Comparison of ENCODE assay signal across 1 cellular context in genomic region chr12:132279184-132279889, GRCh38.
TF ChIP-seq lines count a peak whose summit lies in the region.

No MANE protein-coding gene starts in this region.

TF ChIP-seq in WTC11, 78 proteins besides CTCF, POLR2A, EP300 and RAD21 (continued from another document):
- TF ChIP-seq, protein P1, sequence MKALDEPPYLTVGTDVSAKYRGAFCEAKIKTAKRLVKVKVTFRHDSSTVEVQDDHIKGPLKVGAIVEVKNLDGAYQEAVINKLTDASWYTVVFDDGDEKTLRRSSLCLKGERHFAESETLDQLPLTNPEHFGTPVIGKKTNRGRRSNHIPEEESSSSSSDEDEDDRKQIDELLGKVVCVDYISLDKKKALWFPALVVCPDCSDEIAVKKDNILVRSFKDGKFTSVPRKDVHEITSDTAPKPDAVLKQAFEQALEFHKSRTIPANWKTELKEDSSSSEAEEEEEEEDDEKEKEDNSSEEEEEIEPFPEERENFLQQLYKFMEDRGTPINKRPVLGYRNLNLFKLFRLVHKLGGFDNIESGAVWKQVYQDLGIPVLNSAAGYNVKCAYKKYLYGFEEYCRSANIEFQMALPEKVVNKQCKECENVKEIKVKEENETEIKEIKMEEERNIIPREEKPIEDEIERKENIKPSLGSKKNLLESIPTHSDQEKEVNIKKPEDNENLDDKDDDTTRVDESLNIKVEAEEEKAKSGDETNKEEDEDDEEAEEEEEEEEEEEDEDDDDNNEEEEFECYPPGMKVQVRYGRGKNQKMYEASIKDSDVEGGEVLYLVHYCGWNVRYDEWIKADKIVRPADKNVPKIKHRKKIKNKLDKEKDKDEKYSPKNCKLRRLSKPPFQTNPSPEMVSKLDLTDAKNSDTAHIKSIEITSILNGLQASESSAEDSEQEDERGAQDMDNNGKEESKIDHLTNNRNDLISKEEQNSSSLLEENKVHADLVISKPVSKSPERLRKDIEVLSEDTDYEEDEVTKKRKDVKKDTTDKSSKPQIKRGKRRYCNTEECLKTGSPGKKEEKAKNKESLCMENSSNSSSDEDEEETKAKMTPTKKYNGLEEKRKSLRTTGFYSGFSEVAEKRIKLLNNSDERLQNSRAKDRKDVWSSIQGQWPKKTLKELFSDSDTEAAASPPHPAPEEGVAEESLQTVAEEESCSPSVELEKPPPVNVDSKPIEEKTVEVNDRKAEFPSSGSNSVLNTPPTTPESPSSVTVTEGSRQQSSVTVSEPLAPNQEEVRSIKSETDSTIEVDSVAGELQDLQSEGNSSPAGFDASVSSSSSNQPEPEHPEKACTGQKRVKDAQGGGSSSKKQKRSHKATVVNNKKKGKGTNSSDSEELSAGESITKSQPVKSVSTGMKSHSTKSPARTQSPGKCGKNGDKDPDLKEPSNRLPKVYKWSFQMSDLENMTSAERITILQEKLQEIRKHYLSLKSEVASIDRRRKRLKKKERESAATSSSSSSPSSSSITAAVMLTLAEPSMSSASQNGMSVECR (CRISPR knock-in tag; IDR thresholded peaks at IDR 0.05; ENCODE audit: borderline replicate concordance), result no peak
- TF ChIP-seq E2F1 (CRISPR knock-in tag; IDR thresholded peaks at IDR 0.05) (no peak), KAT7 (CRISPR knock-in tag; IDR thresholded peaks at IDR 0.05; ENCODE audit: borderline replicate concordance) (no peak), MXD4 (CRISPR knock-in tag; IDR thresholded peaks at IDR 0.05; ENCODE audit: borderline replicate concordance) (no peak)
- TF ChIP-seq, protein P2, sequence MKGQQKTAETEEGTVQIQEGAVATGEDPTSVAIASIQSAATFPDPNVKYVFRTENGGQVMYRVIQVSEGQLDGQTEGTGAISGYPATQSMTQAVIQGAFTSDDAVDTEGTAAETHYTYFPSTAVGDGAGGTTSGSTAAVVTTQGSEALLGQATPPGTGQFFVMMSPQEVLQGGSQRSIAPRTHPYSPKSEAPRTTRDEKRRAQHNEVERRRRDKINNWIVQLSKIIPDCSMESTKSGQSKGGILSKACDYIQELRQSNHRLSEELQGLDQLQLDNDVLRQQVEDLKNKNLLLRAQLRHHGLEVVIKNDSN (CRISPR knock-in tag; IDR thresholded peaks at IDR 0.05), result peak; percentile 34; the same call in 1 of the 2 replicates
- TF ChIP-seq, protein P3, sequence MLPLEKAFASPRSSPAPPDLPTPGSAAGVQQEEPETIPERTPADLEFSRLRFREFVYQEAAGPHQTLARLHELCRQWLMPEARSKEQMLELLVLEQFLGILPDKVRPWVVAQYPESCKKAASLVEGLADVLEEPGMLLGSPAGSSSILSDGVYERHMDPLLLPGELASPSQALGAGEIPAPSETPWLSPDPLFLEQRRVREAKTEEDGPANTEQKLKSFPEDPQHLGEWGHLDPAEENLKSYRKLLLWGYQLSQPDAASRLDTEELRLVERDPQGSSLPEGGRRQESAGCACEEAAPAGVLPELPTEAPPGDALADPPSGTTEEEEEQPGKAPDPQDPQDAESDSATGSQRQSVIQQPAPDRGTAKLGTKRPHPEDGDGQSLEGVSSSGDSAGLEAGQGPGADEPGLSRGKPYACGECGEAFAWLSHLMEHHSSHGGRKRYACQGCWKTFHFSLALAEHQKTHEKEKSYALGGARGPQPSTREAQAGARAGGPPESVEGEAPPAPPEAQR (CRISPR knock-in tag; IDR thresholded peaks at IDR 0.05), result no peak
